Comparison of ENCODE assay signal across 22 cellular contexts in the genomic region with DNA sequence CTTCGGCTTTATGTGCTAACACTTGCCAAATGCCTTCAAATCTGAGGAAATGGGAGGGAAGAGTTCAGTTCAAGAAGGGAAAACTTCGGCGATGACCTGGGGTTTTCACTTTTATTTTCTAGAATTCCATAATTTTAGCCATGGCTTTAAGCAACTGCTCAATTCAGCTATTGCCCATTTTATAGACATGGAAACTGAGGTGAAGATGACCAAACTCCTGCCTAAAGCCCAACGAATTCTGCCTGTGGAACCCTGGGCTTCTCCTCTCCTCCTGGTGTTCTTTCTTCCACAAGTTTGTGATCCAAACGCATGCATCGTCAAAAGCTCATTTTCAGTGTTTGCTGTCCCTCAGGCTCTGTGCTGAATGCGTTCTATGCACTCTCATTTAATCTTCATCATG.
"Had no signal": no experiment of that assay in that cellular context is flagged by ENCODE, and none has a peak within 500 bp of the region (broad histone marks: within the 10 kb centered on the region; RNA-seq: fewer than 3 reads in every experiment).

No MANE protein-coding gene starts in this region.

- ATAC-seq: activated CD8-positive, alpha-beta T cell treated with anti-CD3 and anti-CD28 coated beads for 36 hours; activated T-cell treated with anti-CD3 and anti-CD28 coated beads, Interleukin-2, amount 50 U/mL, for 72 hours; body of pancreas; Panc1 had no signal

- H3K36me3 ChIP-seq: breast epithelium, MG63 had no signal

- H3K27ac ChIP-seq: body of pancreas, breast epithelium had no signal

- H3K4me3 ChIP-seq: body of pancreas, breast epithelium, MG63 had no signal

- H3K27me3 ChIP-seq: body of pancreas, breast epithelium had no signal

- H3K9me3 ChIP-seq: body of pancreas, breast epithelium, MG63 had no signal

- DNase-seq: activated CD4-positive, alpha-beta T cell treated with anti-CD3 and anti-CD28 coated beads, Interleukin-2, amount 10 ng/mL, durations not matched to agents 24 days and 14 days; activated CD4-positive, alpha-beta T cell treated with anti-CD3 and anti-CD28 coated beads, Interleukin-2, amount 50 U/mL, for 4 hours; activated CD8-positive, alpha-beta T cell treated with anti-CD3 and anti-CD28 coated beads for 36 hours; activated gamma-delta T cell; activated naive CD4-positive, alpha-beta T cell treated with Interleukin-2 at 50 U/mL for 16 hours; activated naive CD8-positive, alpha-beta T cell treated with anti-CD3 and anti-CD28 coated beads, Interleukin-2, amount 10 ng/mL, durations not matched to agents 7 days and 5 days; activated T-cell treated with anti-CD3 and anti-CD28 coated beads, Interleukin-2, amount 50 U/mL, for 1 hour; activated T-cell treated with anti-CD3 and anti-CD28 coated beads, Interleukin-2, amount 50 U/mL, for 72 hours; body of pancreas; Kasumi-1; KG1; MG63; NCI-H1048; NCI-H1105 treated with DMSO at 0.1 percent for 48 hours; NCI-H1436; NCI-H1694; NCI-H1930; NCI-H2081 treated with DMSO at 0.1 percent for 48 hours; NCI-H345; NCI-H524 treated with DMSO at 0.1 percent for 48 hours had no signal

- H3K4me1 ChIP-seq: body of pancreas, breast epithelium had no signal
